Comparison of ENCODE assay signal across 8 cellular contexts in the genomic region with DNA sequence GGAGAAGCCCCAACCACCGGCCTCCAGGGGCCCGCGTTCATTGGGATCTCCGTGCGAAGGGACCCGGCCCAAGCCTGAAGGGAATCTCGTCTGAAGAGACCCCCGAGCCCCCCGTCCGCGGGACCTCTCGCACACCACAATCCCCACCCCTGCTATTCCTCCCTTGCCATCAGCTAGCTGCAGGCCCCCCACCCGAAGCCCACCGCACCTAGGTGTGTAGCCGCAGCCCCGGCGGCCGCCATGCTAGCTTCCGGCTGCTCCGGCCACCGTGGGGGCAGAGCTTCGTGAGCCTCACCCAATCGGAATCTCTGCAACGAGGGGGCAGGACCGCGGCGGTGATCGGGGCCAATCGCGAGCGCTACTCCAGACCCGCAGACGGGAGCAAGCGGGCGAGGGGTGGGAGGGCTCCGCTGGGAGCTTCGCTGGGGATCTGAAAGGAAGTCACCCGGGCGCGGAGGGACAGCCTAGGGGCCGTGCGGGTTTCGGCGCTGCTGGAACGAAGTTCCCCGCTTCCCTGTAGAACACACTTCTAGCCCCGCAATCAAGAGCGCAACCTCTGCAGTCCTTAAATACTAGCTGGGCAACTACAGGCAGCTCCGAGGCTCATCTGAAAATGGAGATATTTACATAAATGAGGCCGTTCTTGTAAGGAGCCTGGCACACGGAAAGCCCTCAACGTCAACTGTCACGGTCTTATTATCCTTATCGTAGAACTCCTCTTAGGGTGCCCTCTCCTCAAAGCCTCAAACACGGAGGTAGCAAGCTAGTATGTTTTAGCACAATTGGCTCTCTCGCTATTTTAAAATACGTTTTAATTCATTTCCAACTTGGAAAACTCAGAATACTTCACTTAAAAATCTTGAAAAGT. TPM values are rescaled to one million over a fixed set of nuclear protein-coding genes. Genes with fewer than 3 reads are reported as not detected.
DNase-seq lines count a peak whose midpoint lies in the region; ATAC-seq, FAIRE-seq and TF ChIP-seq lines count a peak whose summit lies in the region.

PIGS (minus strand) TSS at position 270 of the 868 bp plus-strand sequence; CDS start at position 242, 28 bp downstream.

- peaks cover 18% of the 10 kb centered on the region for H3K4me1 ChIP-seq in keratinocyte (ENCODE audit: control insufficient read depth, extremely low read depth, insufficient read depth, low read length)

- dilution Hi-C loops in keratinocyte (cut with MboI; ENCODE audit: extremely low pct_ligation_motif_present, low sequenced_read_pairs) = no loop called here

- H3K27me3 ChIP-seq in keratinocyte (ENCODE audit: control insufficient read depth, extremely low read depth, insufficient read depth, low read length) = no peaks in the 10 kb centered on the region

- peaks cover 15% of the 10 kb centered on the region for H3K79me2 ChIP-seq in keratinocyte (ENCODE audit: control insufficient read depth, insufficient read depth, low read length)

- peak; percentile 13 for FAIRE-seq in keratinocyte (lab: Jason Lieb, UNC)

- H3K9me1 ChIP-seq in keratinocyte (ENCODE audit: control insufficient read depth, extremely low read depth, insufficient read depth, low read length) = no peaks in the 10 kb centered on the region

- peak within 1 kb of the TSS; percentile 72 for H3K4me2 ChIP-seq in keratinocyte (ENCODE audit: control insufficient read depth, extremely low read depth, insufficient read depth, low read depth, low read length)

- peak within 1 kb of the TSS; percentile 55 for H3K27ac ChIP-seq in keratinocyte (ENCODE audit: control insufficient read depth, insufficient read depth, low read length)

- peak within 1 kb of the TSS; percentile 86 for H3K9ac ChIP-seq in keratinocyte (ENCODE audit: control insufficient read depth, extremely low read depth, insufficient read depth, low read length)

- peak within 1 kb of the TSS; percentile 96 for H2AFZ ChIP-seq in keratinocyte (ENCODE audit: control insufficient read depth, low read length)

- DNase-seq in AG09319 (ENCODE audit: extremely low read depth, low read depth) = peak; percentile 68
- peak; percentile 84 for DNase-seq in NCI-H446 treated with DMSO at 0.1 percent for 48 hours (lab: John Stamatoyannopoulos, UW)
- peak; percentile 85 for DNase-seq in activated CD4-positive, alpha-beta T cell treated with anti-CD3 and anti-CD28 coated beads for 1 hour
- DNase-seq in cerebellar nuclear complex (lab: John Stamatoyannopoulos, UW) = peak; percentile 74 to 89
- DNase-seq in keratinocyte (ENCODE audit: low read depth, low spot score) = peak; percentile 55
- DNase-seq in stimulated activated CD4-positive, alpha-beta T cell treated with anti-CD3 and anti-CD28 coated beads, Interleukin-12 subunit alpha, Interleukin-12 subunit beta, amount 100 ng/mL, for 48 hours (ENCODE audit: low read depth in 2 of 3, low spot score in 1 of 3) = peak; percentile 89 to 94 (median 90)

- TF ChIP-seq CTCF in AG09319 (IDR thresholded peaks at IDR 0.05; ENCODE audit: low read depth, low read length) (no peak), keratinocyte (optimal IDR thresholded peaks at IDR 0.05 in 1 of 3, IDR thresholded peaks at IDR 0.05 in 1 of 3, conservative IDR thresholded peaks at IDR 0.05 in 1 of 3; ENCODE audit: extremely low read depth in 1 of 3, insufficient read depth in 2 of 3, low read length in 3 of 3) (no peak)

- H3K4me3 ChIP-seq in keratinocyte (ENCODE audit: control insufficient read depth in 2 of 3, extremely low read depth in 1 of 3, insufficient read depth in 2 of 3, low read depth in 1 of 3, low read length in 3 of 3) = peak within 1 kb of the TSS; percentile 79 to 87 (median 84)

- H4K20me1 ChIP-seq in keratinocyte (ENCODE audit: control insufficient read depth, extremely low read depth, insufficient read depth, low read length) = no peaks in the 10 kb centered on the region

- H3K9me3 ChIP-seq in keratinocyte (ENCODE audit: control insufficient read depth, low read depth, low read length) = no peaks in the 10 kb centered on the region

- ATAC-seq in GM19035 (IDR thresholded peaks at IDR 0.05; ENCODE audit: unreplicated experiment) = peak; percentile 85
- ATAC-seq in HG03354 (IDR thresholded peaks at IDR 0.05; ENCODE audit: poor library complexity, severe bottlenecking, unreplicated experiment) = peak; percentile 93

- H3K36me3 ChIP-seq in keratinocyte (ENCODE audit: control insufficient read depth in 2 of 2, extremely low read depth in 1 of 2, insufficient read depth in 2 of 2, low read length in 2 of 2) = peaks cover 9 to 10% of the 10 kb centered on the region in 2 experiments

RNA-seq across cellular contexts. Expression of gene PIGS, which starts in this region (rescaled TPM):
- polyA plus RNA-seq in keratinocyte = 21.8 to 52.1 TPM (median 33.6 TPM) in 3 replicates
- 22.8 TPM for polyA plus RNA-seq in keratinocyte (2011; ENCODE audit: low read depth)
- 26.0 and 28.2 TPM in 2 replicates for polyA plus RNA-seq in keratinocyte (2011; cell fraction: cytosol; rRNA removed)
- polyA plus RNA-seq in keratinocyte (2011; cell fraction: nucleus; rRNA removed) = 47.6 and 49.6 TPM in 2 replicates
- polyA plus RNA-seq in keratinocyte (2012; ENCODE audit: low replicate concordance) = 27.7 and 45.6 TPM in 2 replicates
- polyA minus RNA-seq in keratinocyte = 21.9 to 89.4 TPM (median 29.1 TPM) in 3 replicates
- polyA minus RNA-seq in keratinocyte (2011; cell fraction: cytosol; rRNA and poly(A)+ RNA removed) = 20.3 TPM
- polyA minus RNA-seq in keratinocyte (2011; cell fraction: nucleus; rRNA and poly(A)+ RNA removed) = 19.9 and 48.1 TPM in 2 replicates

Comparison
In these comparisons a context has a peak if more than half of its experiments do, and no peak if none do; other contexts are left out.
1. Peak in every context shown above with its lines: DNase-seq, ATAC-seq, H3K4me3 ChIP-seq and H3K27ac ChIP-seq.